23 cellular contexts compared by ENCODE assay signal in the genomic region with DNA sequence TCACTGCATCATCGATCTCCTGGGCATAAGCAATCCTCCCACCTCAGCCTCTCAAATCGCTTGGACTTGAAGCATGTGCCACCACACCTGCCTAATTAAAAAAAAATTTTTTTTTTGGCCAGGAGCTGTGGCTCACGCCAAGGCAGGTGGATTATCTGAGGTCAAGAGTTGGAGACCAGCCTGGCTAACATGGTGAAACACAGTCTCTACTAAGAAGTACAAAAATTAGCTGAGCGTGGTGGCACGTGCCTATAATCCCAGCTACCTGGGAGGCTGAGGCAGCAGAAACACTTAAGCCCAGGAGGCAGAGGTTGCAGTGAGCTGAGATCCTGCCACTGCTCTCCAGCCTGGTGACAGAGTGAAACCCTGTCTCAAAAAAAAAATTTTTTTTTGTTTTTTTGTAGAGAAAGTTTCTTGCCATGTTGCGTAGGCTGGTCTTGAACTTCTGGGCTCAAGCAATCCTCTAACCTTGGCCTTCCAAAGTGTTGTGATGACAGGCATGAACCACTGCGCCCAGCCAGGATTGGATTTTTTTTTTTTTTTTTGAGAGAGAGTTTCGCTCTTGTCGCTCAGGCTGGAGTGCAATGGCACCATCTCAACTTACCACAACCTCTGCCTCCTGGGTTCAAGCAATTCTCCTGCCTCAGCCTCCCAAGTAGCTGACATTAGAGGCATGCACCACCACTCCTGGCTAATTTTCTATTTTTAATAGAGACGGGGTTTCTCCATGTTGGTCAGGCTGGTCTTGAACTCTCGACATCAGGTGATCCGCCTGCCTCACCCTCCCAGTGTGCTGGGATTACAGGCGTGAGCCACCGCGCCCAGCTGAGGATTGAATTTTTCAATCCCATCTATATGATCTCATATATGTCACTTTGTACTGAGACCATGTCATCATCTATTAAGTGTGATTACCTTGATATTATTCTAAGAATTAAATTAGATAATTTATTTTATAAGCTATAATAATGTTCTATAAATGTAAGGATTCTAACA. TPM values are rescaled to one million over a fixed set of nuclear protein-coding genes. Genes with fewer than 3 reads are reported as not detected.
DNase-seq lines count a peak whose midpoint lies in the region; ATAC-seq, FAIRE-seq and TF ChIP-seq lines count a peak whose summit lies in the region.
"Had no signal": no experiment of that assay in that cellular context is flagged by ENCODE, and none has a peak within 500 bp of the region (broad histone marks: within the 10 kb centered on the region; RNA-seq: fewer than 3 reads in every experiment).

No MANE protein-coding gene starts in this region.

- POLR2A ChIA-PET in CD4-positive, alpha-beta memory T cell (lab: Charles Lee; ENCODE audit: partially characterized antibody), result interaction anchor here (1.1 to 2.3 kb wide), 4 partner anchors 9 to 113 kb away, joined by 3 to 13 read pairs (median 4); no protein-coding TSS in a partner anchor
- POLR2A ChIA-PET in GM12878 (lab: Charles Lee), result interaction anchor here (0.5 kb wide), 1 partner anchor 65 kb away, joined by 3 read pairs; no protein-coding TSS in a partner anchor

- no peaks in the 10 kb centered on the region for H3K79me2 ChIP-seq in GM12878 (ENCODE audit: control insufficient read depth, insufficient read depth, low read length)

- H3K9me3 ChIP-seq in CD4-positive, alpha-beta memory T cell (ENCODE audit: control insufficient read depth in 1 of 2, low read length in 2 of 2), result no peaks in the 10 kb centered on the region
- H3K9me3 ChIP-seq in GM12878 (replicated peaks; ENCODE audit: control insufficient read depth, insufficient read depth, low read length), result no peaks in the 10 kb centered on the region

- H3K4me1 ChIP-seq in CD4-positive, alpha-beta memory T cell (ENCODE audit: insufficient read depth, low read length), result peaks cover 42% of the 10 kb centered on the region
- H3K4me1 ChIP-seq in GM12878 (ENCODE audit: control insufficient read depth, insufficient read depth, low read length), result no peaks in the 10 kb centered on the region

- SMC1A ChIA-PET in GM12878 (lab: Charles Lee; ENCODE audit: uncharacterized antibody, unreplicated experiment), result interaction anchor here (0.6 to 0.8 kb wide), 2 partner anchors 10 to 154 kb away, joined by 3 read pairs; no protein-coding TSS in a partner anchor

- ATAC-seq in GM12878, result no peak
- ATAC-seq: HepG2, Right ventricle myocardium inferior had no signal

- H3K36me3 Mint-ChIP-seq in activated CD4-positive, alpha-beta T cell treated with anti-CD3 and anti-CD28 coated beads, Interleukin-2, amount 10 ng/mL, durations not matched to agents 24 days and 14 days (ENCODE audit: low read depth), result peaks cover 79% of the 10 kb centered on the region
- peaks cover 76 to 87% of the 10 kb centered on the region in 2 donors for H3K36me3 Mint-ChIP-seq in CD4-positive, alpha-beta memory T cell
- peaks cover 22% of the 10 kb centered on the region for H3K36me3 Mint-ChIP-seq in neural crest cell (ENCODE audit: low read depth)

- in situ Hi-C loops in GM12878 (cut with MboI), result no loop called here

- RAD21 ChIA-PET in GM12878 (lab: Charles Lee; ENCODE audit: unreplicated experiment), result interaction anchor here (1.1 kb wide), 1 partner anchor 10 kb away, joined by 4 read pairs; no protein-coding TSS in a partner anchor

- 98% methylated on average over 13 of the region's 15 CpGs for WGBS in GM12878 (ENCODE audit: insufficient coverage, insufficient replicate concordance, low lambda C conversion rate, missing lambda C conversion rate)

- BruUV-seq in GM12878 (replicated peaks; lab: Mats Ljungman, UMichigan), result no TSS peak

- intact Hi-C loops in activated CD4-positive, alpha-beta T cell treated with anti-CD3 and anti-CD28 coated beads, Interleukin-2, amount 10 ng/mL, durations not matched to agents 24 days and 14 days (cut with micrococcal nuclease), result no loop called here
- intact Hi-C loops in CD4-positive, alpha-beta memory T cell (cut with micrococcal nuclease), result no loop called here
- intact Hi-C loops in GM12878 (cut with micrococcal nuclease; ENCODE audit: unreplicated experiment), result no loop called here

- H3K4me3 Mint-ChIP-seq in activated CD4-positive, alpha-beta T cell treated with anti-CD3 and anti-CD28 coated beads, Interleukin-2, amount 10 ng/mL, durations not matched to agents 24 days and 14 days, result no peak overlapping the region
- peak overlapping the region in 1 of 8 donors; percentile 25 for H3K4me3 Mint-ChIP-seq in CD4-positive, alpha-beta memory T cell
- no peak overlapping the region for H3K4me3 Mint-ChIP-seq in neural crest cell
- H3K4me3 Mint-ChIP-seq: B cell had no signal

- CTCF ChIA-PET in CD4-positive, alpha-beta memory T cell (lab: Charles Lee; ENCODE audit: partially characterized antibody), result interaction anchor here (2.4 kb wide), 1 partner anchor 10 kb away, joined by 24 read pairs; no protein-coding TSS in a partner anchor
- CTCF ChIA-PET in GM12878 (lab: Yijun Ruan, JAX), result interaction anchor here (6.7 kb wide), 1 partner anchor 9 kb away, joined by 31 read pairs; no protein-coding TSS in a partner anchor

- H4K20me1 ChIP-seq in GM12878 (ENCODE audit: control insufficient read depth, insufficient read depth), result no peaks in the 10 kb centered on the region

- no peak for TF ChIP-seq POLR2A in GM12878 (IDR thresholded peaks at IDR 0.05; ENCODE audit: low read depth, low read length)

- no peak overlapping the region for H3K27ac ChIP-seq in CD4-positive, alpha-beta memory T cell (ENCODE audit: low read depth, low read length)
- no peak overlapping the region for H3K27ac ChIP-seq in GM12878 (ENCODE audit: control insufficient read depth, insufficient read depth)
- H3K27ac ChIP-seq: 22Rv1, KMS-11 had no signal

- no peak for TF ChIP-seq RAD21 in GM12878 (IDR thresholded peaks at IDR 0.05; ENCODE audit: insufficient read depth, low read depth, low read length)

- no peak overlapping the region for H3K4me2 ChIP-seq in GM12878 (ENCODE audit: control insufficient read depth, insufficient read depth)
- H3K4me2 ChIP-seq: KMS-11 had no signal

- no peaks in the 10 kb centered on the region for H3K9me3 Mint-ChIP-seq in activated CD4-positive, alpha-beta T cell treated with anti-CD3 and anti-CD28 coated beads, Interleukin-2, amount 10 ng/mL, durations not matched to agents 24 days and 14 days
- H3K9me3 Mint-ChIP-seq in CD4-positive, alpha-beta memory T cell, result peaks cover 0 to 6% (median 0%) of the 10 kb centered on the region in 8 donors
- H3K9me3 Mint-ChIP-seq in neural crest cell, result no peaks in the 10 kb centered on the region

- peaks cover 44% of the 10 kb centered on the region for H3K4me1 Mint-ChIP-seq in activated CD4-positive, alpha-beta T cell treated with anti-CD3 and anti-CD28 coated beads, Interleukin-2, amount 10 ng/mL, durations not matched to agents 24 days and 14 days
- peaks cover 36 to 70% (median 50%) of the 10 kb centered on the region in 4 donors for H3K4me1 Mint-ChIP-seq in CD4-positive, alpha-beta memory T cell
- no peaks in the 10 kb centered on the region for H3K4me1 Mint-ChIP-seq in neural crest cell

- H3K27ac Mint-ChIP-seq in activated CD4-positive, alpha-beta T cell treated with anti-CD3 and anti-CD28 coated beads, Interleukin-2, amount 10 ng/mL, durations not matched to agents 24 days and 14 days, result peak overlapping the region; percentile 60
- peak overlapping the region in 5 of 7 donors; percentile 22 to 82 (median 62) for H3K27ac Mint-ChIP-seq in CD4-positive, alpha-beta memory T cell
- H3K27ac Mint-ChIP-seq in neural crest cell (ENCODE audit: unreplicated experiment), result peak overlapping the region; percentile 57
- H3K27ac Mint-ChIP-seq: B cell had no signal

- no peaks in the 10 kb centered on the region for H3K27me3 Mint-ChIP-seq in activated CD4-positive, alpha-beta T cell treated with anti-CD3 and anti-CD28 coated beads, Interleukin-2, amount 10 ng/mL, durations not matched to agents 24 days and 14 days
- H3K27me3 Mint-ChIP-seq in CD4-positive, alpha-beta memory T cell, result no peaks in the 10 kb centered on the region
- no peaks in the 10 kb centered on the region for H3K27me3 Mint-ChIP-seq in neural crest cell (ENCODE audit: low read depth)
- H3K27me3 Mint-ChIP-seq: B cell had no signal

- no peak overlapping the region for H3K4me3 ChIP-seq in CD4-positive, alpha-beta memory T cell (ENCODE audit: low read length in 2 of 2)
- no peak overlapping the region for H3K4me3 ChIP-seq in GM12878

- no peak for TF ChIP-seq EP300 in GM12878 (IDR thresholded peaks at IDR 0.05; ENCODE audit: borderline replicate concordance in 1 of 2, control insufficient read depth in 1 of 2, low read depth in 2 of 2, low read length in 2 of 2)

- no peaks in the 10 kb centered on the region for H3K27me3 ChIP-seq in CD4-positive, alpha-beta memory T cell (ENCODE audit: insufficient read depth, low read length)
- no peaks in the 10 kb centered on the region for H3K27me3 ChIP-seq in GM12878 (replicated peaks in 1 of 2; ENCODE audit: control insufficient read depth in 2 of 2, insufficient read depth in 2 of 2, low read length in 1 of 2)

- FAIRE-seq in GM12878 (lab: Jason Lieb, UNC), result no peak
- FAIRE-seq: GM19239, HepG2, RCC 7860 had no signal

- H2AFZ ChIP-seq in GM12878 (ENCODE audit: control insufficient read depth, low read depth, low read length), result no peak overlapping the region

- peaks cover 76% of the 10 kb centered on the region for H3K36me3 ChIP-seq in CD4-positive, alpha-beta memory T cell (ENCODE audit: insufficient read depth, low read length)
- H3K36me3 ChIP-seq in GM12878 (ENCODE audit: control insufficient read depth in 2 of 2, insufficient read depth in 2 of 2, low read length in 1 of 2), result peaks cover 0 to 34% of the 10 kb centered on the region in 2 experiments; a peak in 2 of 4 replicates

- H3K9ac ChIP-seq in GM12878 (ENCODE audit: control insufficient read depth, insufficient read depth, low read length), result no peak overlapping the region
- H3K9ac ChIP-seq: KMS-11 had no signal

- no peak for TF ChIP-seq CTCF in GM12878 (IDR thresholded peaks at IDR 0.05 in 2 of 3, conservative IDR thresholded peaks at IDR 0.05 in 1 of 3; ENCODE audit: control insufficient read depth in 2 of 3, extremely low read depth in 1 of 3, insufficient read depth in 1 of 3, low read depth in 3 of 3, low read length in 3 of 3)
- TF ChIP-seq CTCF in neural crest cell (conservative IDR thresholded peaks at IDR 0.05), result no peak

- DNase-seq in activated CD4-positive, alpha-beta T cell treated with anti-CD3 and anti-CD28 coated beads, Interleukin-2, amount 10 ng/mL, durations not matched to agents 24 days and 14 days, result no peak
- DNase-seq in activated CD4-positive, alpha-beta T cell treated with anti-CD3 and anti-CD28 coated beads, Interleukin-2, amount 50 U/mL, for 4 hours, result no peak
- peak in 1 of 5 donors; percentile 26 for DNase-seq in CD4-positive, alpha-beta memory T cell
- DNase-seq in GM12878 (ENCODE audit: low read depth, low spot score), result no peak
- no peak for DNase-seq in neural crest cell (ENCODE audit: low read depth, low spot score)
- DNase-seq in NCI-H2081 (lab: John Stamatoyannopoulos, UW), result no peak
- DNase-seq in D341Med (ENCODE audit: low spot score), result no peak
- no peak for DNase-seq in NCI-H1105 treated with DMSO at 0.1 percent for 48 hours (lab: John Stamatoyannopoulos, UW)
- DNase-seq: GF-D8; GOT3; NCI-H1417 treated with DMSO at 0.1 percent for 48 hours; NCI-H2029; NCI-H2171 treated with DMSO at 0.1 percent for 48 hours; NCI-H446 treated with DMSO at 0.1 percent for 48 hours; NCI-H748 treated with DMSO at 0.1 percent for 48 hours; NK-92 treated with Interleukin-12 subunit alpha and Interleukin-12 subunit beta, amount 100 ng/mL, for 24 hours had no signal

RNA-seq across cellular contexts. Expression of a gene that starts 12.4 kb away (rescaled TPM):
- 362 and 366 TPM in 2 replicates for total RNA-seq in activated CD4-positive, alpha-beta T cell treated with anti-CD3 and anti-CD28 coated beads, Interleukin-2, amount 10 ng/mL, durations not matched to agents 24 days and 14 days
- total RNA-seq in CD4-positive, alpha-beta memory T cell, result 100 to 1,000 TPM; 157 to 158 TPM
- polyA plus RNA-seq in CD4-positive, alpha-beta memory T cell, result 100 to 1,000 TPM; 100 to 275 TPM
- 271 and 273 TPM in 2 replicates for total RNA-seq in GM12878 (2013; cell fraction: nucleolus; rRNA removed)
- total RNA-seq in GM12878 (2014; rRNA removed) (7.6 and 11.8 TPM in 2 replicates), GM12878 (2014; rRNA removed; fragmentation: Illumina TruSeq; extraction: Trizol) (14.1 and 15.1 TPM in 2 replicates), GM12878 (2021) (19.7 and 22.4 TPM in 2 replicates), neural crest cell (50.6 and 52.2 TPM in 2 replicates)
- 52.1 TPM for polyA plus RNA-seq in GM12878 (2011; ENCODE audit: low read depth)
- polyA plus RNA-seq in GM12878 (2011; rRNA removed) (66.3 and 82.2 TPM in 2 replicates), GM12878 (2014; fragmentation: Illumina TruSeq; extraction: Trizol) (13.8 and 14.6 TPM in 2 replicates), GM12878 (2014; fragmentation: Nextera tagmentation; extraction: Ambion mirVana) (1 to 10 TPM; 6.6 to 8.5 TPM), GM12878 (2014; rRNA removed) (10.3 and 14.6 TPM in 2 replicates), GM12878 (2016; fragmentation: Nextera tagmentation; extraction: Ambion mirVana) (1 to 10 TPM; 6.5 to 6.6 TPM)
- polyA plus RNA-seq in GM12878 (2011; cell fraction: cytosol; rRNA removed), result 36.7 and 58.9 TPM in 2 replicates
- 31.2 and 46.3 TPM in 2 replicates for polyA plus RNA-seq in GM12878 (2011; cell fraction: nucleus; rRNA removed)
- 22.8 and 53.5 TPM in 2 replicates for polyA plus RNA-seq in GM12878 (2012)
- 72.1 and 89.3 TPM in 2 replicates for polyA minus RNA-seq in GM12878 (2011; rRNA and poly(A)+ RNA removed)
- 22.3 and 26.5 TPM in 2 replicates for polyA minus RNA-seq in GM12878 (2011; cell fraction: cytosol; rRNA and poly(A)+ RNA removed)
- polyA minus RNA-seq in GM12878 (2011; cell fraction: nucleus; rRNA and poly(A)+ RNA removed), result 52.6 and 52.7 TPM in 2 replicates

RNA-seq across cellular contexts. Expression of a gene that starts 50.8 kb away (rescaled TPM):
- total RNA-seq in activated CD4-positive, alpha-beta T cell treated with anti-CD3 and anti-CD28 coated beads, Interleukin-2, amount 10 ng/mL, durations not matched to agents 24 days and 14 days, result 0.09 and 0.31 TPM in 2 replicates
- total RNA-seq in CD4-positive, alpha-beta memory T cell, result 1 to 10 TPM; 3.5 TPM
- polyA plus RNA-seq in CD4-positive, alpha-beta memory T cell, result not detected
- total RNA-seq in GM12878 (2013; cell fraction: nucleolus; rRNA removed), result not detected in 2 replicates
- total RNA-seq in GM12878 (2014; rRNA removed), result 0.11 TPM in 1 of 2 replicates, not detected in the other
- total RNA-seq in GM12878 (2014; rRNA removed; fragmentation: Illumina TruSeq; extraction: Trizol), result 0.28 and 0.31 TPM in 2 replicates
- total RNA-seq in GM12878 (2021), result 0.21 and 0.69 TPM in 2 replicates
- polyA plus RNA-seq in GM12878 (2011; ENCODE audit: low read depth), result 0.17 TPM
- polyA plus RNA-seq in GM12878 (2011; rRNA removed), result 0.31 and 0.58 TPM in 2 replicates
- polyA plus RNA-seq in GM12878 (2011; cell fraction: cytosol; rRNA removed), result 0.10 and 0.58 TPM in 2 replicates
- 0.04 TPM in 1 of 2 replicates, not detected in the other for polyA plus RNA-seq in GM12878 (2011; cell fraction: nucleus; rRNA removed)
- 0.26 and 0.31 TPM in 2 replicates for polyA plus RNA-seq in GM12878 (2012)
- 0.06 TPM in 1 of 2 replicates, not detected in the other for polyA plus RNA-seq in GM12878 (2014; fragmentation: Illumina TruSeq; extraction: Trizol)
- polyA plus RNA-seq in GM12878 (2014; fragmentation: Nextera tagmentation; extraction: Ambion mirVana), result under 1 TPM; 0.05 to 0.14 TPM
- polyA plus RNA-seq in GM12878 (2014; rRNA removed), result not detected in 2 replicates
- under 1 TPM; 0.19 to 0.33 TPM for polyA plus RNA-seq in GM12878 (2016; fragmentation: Nextera tagmentation; extraction: Ambion mirVana)
- polyA minus RNA-seq in GM12878 (2011; rRNA and poly(A)+ RNA removed), result 0.10 TPM in 1 of 2 replicates, not detected in the other
- polyA minus RNA-seq in GM12878 (2011; cell fraction: cytosol; rRNA and poly(A)+ RNA removed), result 0.80 and 0.94 TPM in 2 replicates
- not detected in 2 replicates for polyA minus RNA-seq in GM12878 (2011; cell fraction: nucleus; rRNA and poly(A)+ RNA removed)
- total RNA-seq in neural crest cell, result 1.8 and 2.0 TPM in 2 replicates
- total RNA-seq: Right ventricle myocardium inferior had no signal
